In genomic region chr3:128285925-128286275, GRCh38 we compare ENCODE assay signal across 22 cellular contexts.
DNase-seq lines count a peak whose midpoint lies in the region; ATAC-seq, FAIRE-seq and TF ChIP-seq lines count a peak whose summit lies in the region.
"Had no signal": no experiment of that assay in that cellular context is flagged by ENCODE, and none has a peak within 500 bp of the region (broad histone marks: within the 10 kb centered on the region; RNA-seq: fewer than 3 reads in every experiment).

No MANE protein-coding gene starts in this region.

- no peak for ATAC-seq in stimulated activated naive CD8-positive, alpha-beta T cell treated with anti-CD3 and anti-CD28 coated beads, Interleukin-15, amount 100 ng/mL, for 72 hours
- ATAC-seq: GM12878, PC-3 had no signal

- peak overlapping the region; percentile 10; the same call in 1 of the 2 replicates for H3K4me3 ChIP-seq in LNCaP clone FGC (ENCODE audit: low read depth, low read length)
- H3K4me3 ChIP-seq in prostate gland = no peak overlapping the region
- H3K4me3 ChIP-seq: GM12878 had no signal

- peaks cover 34% of the 10 kb centered on the region for H3K4me1 Mint-ChIP-seq in mesothelial cell of epicardium
- H3K4me1 Mint-ChIP-seq in stimulated activated naive CD8-positive, alpha-beta T cell treated with anti-CD3 and anti-CD28 coated beads, Interleukin-15, amount 100 ng/mL, for 72 hours = peaks cover 11% of the 10 kb centered on the region

- H3K27ac Mint-ChIP-seq in mesothelial cell of epicardium = peak overlapping the region; percentile 27
- H3K27ac Mint-ChIP-seq in stimulated activated naive CD8-positive, alpha-beta T cell treated with anti-CD3 and anti-CD28 coated beads, Interleukin-15, amount 100 ng/mL, for 72 hours = no peak overlapping the region

- peak; percentile 95 for DNase-seq in LNCaP clone FGC (ENCODE audit: low read depth)
- no peak for DNase-seq in mesothelial cell of epicardium (ENCODE audit: low spot score in 2 of 2, unreplicated experiment in 2 of 2)
- DNase-seq in prostate gland (ENCODE audit: low spot score) = peak; percentile 36
- DNase-seq in H54 (ENCODE audit: insufficient read length, low spot score) = no peak
- no peak for DNase-seq in NCI-H2196 (lab: John Stamatoyannopoulos, UW; ENCODE audit: unreplicated experiment)
- DNase-seq in stimulated activated naive CD8-positive, alpha-beta T cell treated with anti-CD3 and anti-CD28 coated beads, Interleukin-15, amount 100 ng/mL, for 72 hours = no peak
- DNase-seq: CD4-positive, alpha-beta memory T cell; COR-L47; NCI-H1092; NCI-H1417 treated with DMSO at 0.1 percent for 48 hours; NCI-H1694 treated with DMSO at 0.1 percent for 48 hours; NCI-H2081; NCI-H2171; NCI-H345; NCI-H510A treated with DMSO at 0.1 percent for 48 hours; NK-92 treated with Interleukin-12 subunit alpha and Interleukin-12 subunit beta, amount 100 ng/mL, for 24 hours; PC-3; SK-N-SH had no signal

- FAIRE-seq in H54 (lab: Jason Lieb, UNC) = no peak
- FAIRE-seq: G401.6, GM12878, GM19239 had no signal

- WGBS in prostate gland = 45% methylated on average over 2 of the region's 2 CpGs

- peaks cover 11% of the 10 kb centered on the region for H3K9me3 Mint-ChIP-seq in mesothelial cell of epicardium
- H3K9me3 Mint-ChIP-seq in stimulated activated naive CD8-positive, alpha-beta T cell treated with anti-CD3 and anti-CD28 coated beads, Interleukin-15, amount 100 ng/mL, for 72 hours = peaks cover 7 to 10% of the 10 kb centered on the region in 2 donors

- H3K27me3 ChIP-seq in prostate gland (replicated peaks; ENCODE audit: insufficient read depth) = no peaks in the 10 kb centered on the region

- H3K36me3 ChIP-seq in prostate gland = no peaks in the 10 kb centered on the region

- intact Hi-C loops in prostate gland (cut with DNase I) = no loop called here

- H3K27me3 Mint-ChIP-seq in mesothelial cell of epicardium (ENCODE audit: low read depth) = no peaks in the 10 kb centered on the region
- H3K27me3 Mint-ChIP-seq in stimulated activated naive CD8-positive, alpha-beta T cell treated with anti-CD3 and anti-CD28 coated beads, Interleukin-15, amount 100 ng/mL, for 72 hours = no peaks in the 10 kb centered on the region
- H3K27me3 Mint-ChIP-seq: CD4-positive, alpha-beta memory T cell had no signal

- H3K27ac ChIP-seq in C4-2B (peak overlapping the region; percentile 99), prostate gland (peak overlapping the region; percentile 4 to 44)

- H3K4me1 ChIP-seq in prostate gland (replicated peaks) = peaks cover 9% of the 10 kb centered on the region

- TF ChIP-seq POLR2A in prostate gland (IDR thresholded peaks at IDR 0.05) = no peak
- TF ChIP-seq POLR2A in H54 (IDR thresholded peaks at IDR 0.05; ENCODE audit: low read depth, low read length) = no peak

- H3K4me3 Mint-ChIP-seq in mesothelial cell of epicardium = no peak overlapping the region
- H3K4me3 Mint-ChIP-seq in stimulated activated naive CD8-positive, alpha-beta T cell treated with anti-CD3 and anti-CD28 coated beads, Interleukin-15, amount 100 ng/mL, for 72 hours = no peak overlapping the region
- H3K4me3 Mint-ChIP-seq: CD4-positive, alpha-beta memory T cell had no signal

- peaks cover 4% of the 10 kb centered on the region for H3K9me3 ChIP-seq in prostate gland
- H3K9me3 ChIP-seq: SK-N-SH had no signal

- TF ChIP-seq CTCF in C4-2B (conservative IDR thresholded peaks at IDR 0.05) = no peak
- no peak for TF ChIP-seq CTCF in LNCaP clone FGC (IDR thresholded peaks at IDR 0.05; ENCODE audit: control insufficient read depth, extremely low read depth, insufficient read depth)
- no peak for TF ChIP-seq CTCF in mesothelial cell of epicardium (IDR thresholded peaks at IDR 0.05; ENCODE audit: unreplicated experiment)
- no peak for TF ChIP-seq CTCF in prostate gland (IDR thresholded peaks at IDR 0.05)

- H3K36me3 Mint-ChIP-seq in mesothelial cell of epicardium = peaks cover 12% of the 10 kb centered on the region

Comparison
In these comparisons a context has a peak if more than half of its experiments do, and no peak if none do; other contexts are left out.
1. DNase-seq: peak in LNCaP clone FGC (single experiment) and prostate gland (single experiment); none in mesothelial cell of epicardium (0 of 2), H54 (single experiment), NCI-H2196 (single experiment) and stimulated activated naive CD8-positive, alpha-beta T cell treated with anti-CD3 and anti-CD28 coated beads, Interleukin-15, amount 100 ng/mL, for 72 hours (0 of 2).